Comparison of ENCODE assay signal across 11 cellular contexts in the genomic region with DNA sequence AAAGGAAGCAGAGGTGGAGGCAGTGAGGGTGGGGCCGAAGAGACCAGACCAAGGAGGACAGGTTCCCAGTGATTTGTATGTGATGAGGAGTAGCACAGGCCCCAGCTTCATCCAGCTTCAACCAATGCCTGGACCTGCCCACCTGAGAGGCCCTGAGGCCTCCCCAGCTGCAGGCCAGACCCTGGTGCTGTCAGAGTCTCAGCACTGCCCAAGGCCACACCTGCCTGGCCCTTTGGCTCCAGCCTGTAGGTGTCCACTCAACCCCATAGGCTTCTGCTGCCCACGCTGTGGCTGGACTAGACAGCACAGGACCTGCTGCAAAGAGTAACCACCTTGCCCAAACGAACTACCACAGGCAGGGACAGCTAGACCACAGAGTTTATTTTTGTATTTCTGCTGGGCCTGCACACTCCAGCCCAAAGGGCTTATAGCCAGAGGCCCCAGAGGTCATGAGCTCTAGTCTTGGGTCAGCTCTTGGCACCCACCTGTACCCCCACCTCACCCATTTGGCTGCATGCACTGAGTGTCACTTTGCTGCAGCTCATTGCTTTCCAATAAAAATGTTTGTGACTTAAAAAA.
DNase-seq lines count a peak whose midpoint lies in the region; ATAC-seq and TF ChIP-seq lines count a peak whose summit lies in the region.
"Had no signal": no experiment of that assay in that cellular context is flagged by ENCODE, and none has a peak within 500 bp of the region (broad histone marks: within the 10 kb centered on the region; RNA-seq: fewer than 3 reads in every experiment).

No MANE protein-coding gene starts in this region.

- H3K27ac Mint-ChIP-seq in activated CD8-positive, alpha-beta memory T cell treated with anti-CD3 and anti-CD28 coated beads, Interleukin-2, amount 10 ng/mL, durations not matched to agents 7 days and 5 days, result peak overlapping the region; percentile 84

- H4K20me1 ChIP-seq in Karpas-422 (ENCODE audit: insufficient read depth, low read depth, low read length), result no peaks in the 10 kb centered on the region

- TF ChIP-seq POLR2A in spleen (IDR thresholded peaks at IDR 0.05), result no peak
- TF ChIP-seq POLR2A in sigmoid colon (IDR thresholded peaks at IDR 0.05), result no peak

- peak overlapping the region; percentile 49 for H3K4me2 ChIP-seq in Karpas-422 (ENCODE audit: low read depth, low read length, poor library complexity, severe bottlenecking)
- H3K4me2 ChIP-seq: PC-9 had no signal

- peak; percentile 25 for ATAC-seq in activated CD8-positive, alpha-beta memory T cell treated with anti-CD3 and anti-CD28 coated beads, Interleukin-2, amount 10 ng/mL, durations not matched to agents 7 days and 5 days
- ATAC-seq in HG02610 (IDR thresholded peaks at IDR 0.05; ENCODE audit: unreplicated experiment), result peak; percentile 13

- intact Hi-C loops in spleen (cut with DNase I; ENCODE audit: low total_unique reads), result no loop called here
- intact Hi-C loops in sigmoid colon (cut with DNase I), result no loop called here

- peaks cover 6% of the 10 kb centered on the region for H3K36me3 Mint-ChIP-seq in activated CD8-positive, alpha-beta memory T cell treated with anti-CD3 and anti-CD28 coated beads, Interleukin-2, amount 10 ng/mL, durations not matched to agents 7 days and 5 days

- H3K4me3 Mint-ChIP-seq in activated CD8-positive, alpha-beta memory T cell treated with anti-CD3 and anti-CD28 coated beads, Interleukin-2, amount 10 ng/mL, durations not matched to agents 7 days and 5 days, result peak overlapping the region; percentile 63

- no peaks in the 10 kb centered on the region for H3K9me2 ChIP-seq in Karpas-422 (replicated peaks; ENCODE audit: insufficient read depth, low read length)

- H3K4me1 Mint-ChIP-seq in activated CD8-positive, alpha-beta memory T cell treated with anti-CD3 and anti-CD28 coated beads, Interleukin-2, amount 10 ng/mL, durations not matched to agents 7 days and 5 days, result peaks cover 60% of the 10 kb centered on the region

- peak overlapping the region; percentile 61; the same call in 1 of the 2 replicates for H2AFZ ChIP-seq in Karpas-422 (ENCODE audit: low read length)
- H2AFZ ChIP-seq: PC-9 had no signal

- no peaks in the 10 kb centered on the region for H3K27me3 Mint-ChIP-seq in activated CD8-positive, alpha-beta memory T cell treated with anti-CD3 and anti-CD28 coated beads, Interleukin-2, amount 10 ng/mL, durations not matched to agents 7 days and 5 days

- WGBS in spleen, 5 donors, result 64 to 87% (median 66%) methylated on average over 3 of the region's 3 CpGs
- 76 to 92% methylated on average over 3 of the region's 3 CpGs for WGBS in sigmoid colon, 2 donors

- H3K4me3 ChIP-seq in Karpas-422 (ENCODE audit: low read length), result peak overlapping the region; percentile 6; the same call in 1 of the 2 replicates
- peak overlapping the region in 1 of 8 donors; percentile 33 for H3K4me3 ChIP-seq in spleen
- no peak overlapping the region for H3K4me3 ChIP-seq in sigmoid colon
- H3K4me3 ChIP-seq: PC-9 had no signal

- TF ChIP-seq CTCF in spleen (IDR thresholded peaks at IDR 0.05 in 8 of 11, conservative IDR thresholded peaks at IDR 0.05 in 3 of 11) (no peak), sigmoid colon (IDR thresholded peaks at IDR 0.05) (no peak)

- H3K27me3 ChIP-seq in Karpas-422 (ENCODE audit: low read length) (no peaks in the 10 kb centered on the region), spleen (replicated peaks in 1 of 7) (no peaks in the 10 kb centered on the region), sigmoid colon (no peaks in the 10 kb centered on the region)

- H3K9ac ChIP-seq in Karpas-422 (ENCODE audit: low read length), result peak overlapping the region; percentile 59

- H3K79me2 ChIP-seq in Karpas-422 (ENCODE audit: low read length), result no peaks in the 10 kb centered on the region

- TF ChIP-seq EP300 in sigmoid colon (IDR thresholded peaks at IDR 0.05), result no peak

- peak; percentile 43 for DNase-seq in activated CD8-positive, alpha-beta memory T cell treated with anti-CD3 and anti-CD28 coated beads, Interleukin-2, amount 10 ng/mL, durations not matched to agents 7 days and 5 days
- no peak for DNase-seq in activated CD8-positive, alpha-beta memory T cell treated with anti-CD3 and anti-CD28 coated beads, Interleukin-2, amount 50 U/mL, for 48 hours
- DNase-seq in Karpas-422 (peak; percentile 42), spleen (peak; percentile 80), NCI-H524 treated with DMSO at 0.1 percent for 48 hours (lab: John Stamatoyannopoulos, UW) (no peak), DMS79 treated with DMSO at 0.1 percent for 48 hours (lab: John Stamatoyannopoulos, UW) (no peak), sigmoid colon (no peak)
- DNase-seq: islet precursor cell, PC-9, right cardiac atrium had no signal

- H3K9me3 Mint-ChIP-seq in activated CD8-positive, alpha-beta memory T cell treated with anti-CD3 and anti-CD28 coated beads, Interleukin-2, amount 10 ng/mL, durations not matched to agents 7 days and 5 days (ENCODE audit: low read depth), result peaks cover 1% of the 10 kb centered on the region

- H3K27ac ChIP-seq in Karpas-422 (ENCODE audit: low read length), result peak overlapping the region; percentile 93
- H3K27ac ChIP-seq in spleen, result peak overlapping the region in 5 of 8 donors; percentile 13 to 82 (median 70)
- H3K27ac ChIP-seq in sigmoid colon, result no peak overlapping the region
- H3K27ac ChIP-seq: PC-9 had no signal

- H3K9me3 ChIP-seq in Karpas-422 (ENCODE audit: low read length), result peaks cover 9% of the 10 kb centered on the region; the same call in 1 of the 2 replicates
- peaks cover 0 to 8% (median 5%) of the 10 kb centered on the region in 8 donors for H3K9me3 ChIP-seq in spleen
- no peaks in the 10 kb centered on the region for H3K9me3 ChIP-seq in sigmoid colon

- CTCF ChIA-PET in activated CD8-positive, alpha-beta memory T cell treated with anti-CD3 and anti-CD28 coated beads, Interleukin-2, amount 10 ng/mL, durations not matched to agents 7 days and 5 days (lab: Charles Lee), result interaction anchor here (1.0 to 6.0 kb wide), 11 partner anchors 9 to 84 kb away, joined by 3 to 100 read pairs (median 5); a partner anchor contains a TSS

- H3K36me3 ChIP-seq in Karpas-422 (ENCODE audit: insufficient read depth, low read length), result no peaks in the 10 kb centered on the region
- no peaks in the 10 kb centered on the region for H3K36me3 ChIP-seq in spleen
- H3K36me3 ChIP-seq in sigmoid colon, result no peaks in the 10 kb centered on the region

- H3K4me1 ChIP-seq in Karpas-422 (ENCODE audit: low read length), result peaks cover 67% of the 10 kb centered on the region
- H3K4me1 ChIP-seq in spleen, result peaks cover 0 to 56% (median 29%) of the 10 kb centered on the region in 6 donors
- no peaks in the 10 kb centered on the region for H3K4me1 ChIP-seq in sigmoid colon

Comparison
In these comparisons a context has a peak if more than half of its experiments do, and no peak if none do; other contexts are left out.
1. DNase-seq: peak in activated CD8-positive, alpha-beta memory T cell treated with anti-CD3 and anti-CD28 coated beads, Interleukin-2, amount 10 ng/mL, durations not matched to agents 7 days and 5 days (single experiment), Karpas-422 (single experiment) and spleen (single experiment); none in activated CD8-positive, alpha-beta memory T cell treated with anti-CD3 and anti-CD28 coated beads, Interleukin-2, amount 50 U/mL, for 48 hours (single experiment), NCI-H524 treated with DMSO at 0.1 percent for 48 hours (single experiment), DMS79 treated with DMSO at 0.1 percent for 48 hours (single experiment) and sigmoid colon (single experiment).
2. H3K27ac ChIP-seq: peak in Karpas-422 (single experiment) and spleen (5 of 8); none in sigmoid colon (0 of 4).